In the genomic region with DNA sequence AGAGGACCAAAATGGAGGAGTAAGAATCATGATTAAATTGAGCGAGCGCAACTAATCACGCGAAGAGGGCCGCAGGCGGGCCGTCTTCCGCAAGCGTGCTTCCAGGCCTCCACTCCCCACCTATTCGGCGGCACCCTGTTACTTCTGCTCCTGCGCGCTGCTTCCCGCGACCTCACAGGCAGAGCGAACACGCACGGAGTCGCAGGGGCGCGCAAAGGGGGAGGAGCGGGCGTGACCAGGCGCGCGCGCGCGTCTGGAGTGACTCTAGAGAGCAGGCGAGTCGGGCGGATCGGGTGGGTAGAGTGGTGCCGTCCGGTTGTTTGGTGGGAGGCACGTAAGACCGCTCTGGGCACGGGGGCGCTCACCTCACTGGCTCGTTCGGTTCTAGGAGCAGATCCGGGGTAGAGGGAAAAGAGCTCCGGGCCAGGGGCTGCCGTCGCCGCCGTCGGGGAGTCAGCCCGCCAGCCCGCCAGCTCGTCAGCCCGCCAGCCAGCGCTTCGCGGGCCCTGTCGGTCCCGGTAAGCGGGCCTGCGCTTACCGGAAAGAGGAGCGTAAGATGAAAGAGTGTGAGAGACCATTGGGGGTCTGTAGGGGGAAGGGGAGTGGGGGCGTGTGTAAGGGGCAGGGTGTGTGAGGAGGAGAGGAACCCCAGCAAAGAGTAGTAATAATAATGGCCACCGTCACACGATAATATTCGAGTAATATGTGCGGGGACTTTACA, we compare ENCODE assay signal across 1 cellular context.
TF ChIP-seq lines count a peak whose summit lies in the region.

A gene (plus strand): TSS at position 377 of the 721 bp plus-strand sequence. CDS start 4,652 bp downstream, outside the sequence.

TF ChIP-seq in K562, 482 proteins besides CTCF, POLR2A, EP300 and RAD21 (continued from another document and continues in another):
- TF ChIP-seq, protein P1, sequence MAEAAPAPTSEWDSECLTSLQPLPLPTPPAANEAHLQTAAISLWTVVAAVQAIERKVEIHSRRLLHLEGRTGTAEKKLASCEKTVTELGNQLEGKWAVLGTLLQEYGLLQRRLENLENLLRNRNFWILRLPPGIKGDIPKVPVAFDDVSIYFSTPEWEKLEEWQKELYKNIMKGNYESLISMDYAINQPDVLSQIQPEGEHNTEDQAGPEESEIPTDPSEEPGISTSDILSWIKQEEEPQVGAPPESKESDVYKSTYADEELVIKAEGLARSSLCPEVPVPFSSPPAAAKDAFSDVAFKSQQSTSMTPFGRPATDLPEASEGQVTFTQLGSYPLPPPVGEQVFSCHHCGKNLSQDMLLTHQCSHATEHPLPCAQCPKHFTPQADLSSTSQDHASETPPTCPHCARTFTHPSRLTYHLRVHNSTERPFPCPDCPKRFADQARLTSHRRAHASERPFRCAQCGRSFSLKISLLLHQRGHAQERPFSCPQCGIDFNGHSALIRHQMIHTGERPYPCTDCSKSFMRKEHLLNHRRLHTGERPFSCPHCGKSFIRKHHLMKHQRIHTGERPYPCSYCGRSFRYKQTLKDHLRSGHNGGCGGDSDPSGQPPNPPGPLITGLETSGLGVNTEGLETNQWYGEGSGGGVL (CRISPR knock-in tag; IDR thresholded peaks at IDR 0.05) = no peak
- TF ChIP-seq, protein P2, sequence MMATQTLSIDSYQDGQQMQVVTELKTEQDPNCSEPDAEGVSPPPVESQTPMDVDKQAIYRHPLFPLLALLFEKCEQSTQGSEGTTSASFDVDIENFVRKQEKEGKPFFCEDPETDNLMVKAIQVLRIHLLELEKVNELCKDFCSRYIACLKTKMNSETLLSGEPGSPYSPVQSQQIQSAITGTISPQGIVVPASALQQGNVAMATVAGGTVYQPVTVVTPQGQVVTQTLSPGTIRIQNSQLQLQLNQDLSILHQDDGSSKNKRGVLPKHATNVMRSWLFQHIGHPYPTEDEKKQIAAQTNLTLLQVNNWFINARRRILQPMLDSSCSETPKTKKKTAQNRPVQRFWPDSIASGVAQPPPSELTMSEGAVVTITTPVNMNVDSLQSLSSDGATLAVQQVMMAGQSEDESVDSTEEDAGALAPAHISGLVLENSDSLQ (IDR thresholded peaks at IDR 0.05) = peak; percentile 66
- peak; percentile 57; the same call in 1 of the 2 replicates for TF ChIP-seq FOXP1 (CRISPR knock-in tag; IDR thresholded peaks at IDR 0.05)
- TF ChIP-seq, protein P3, sequence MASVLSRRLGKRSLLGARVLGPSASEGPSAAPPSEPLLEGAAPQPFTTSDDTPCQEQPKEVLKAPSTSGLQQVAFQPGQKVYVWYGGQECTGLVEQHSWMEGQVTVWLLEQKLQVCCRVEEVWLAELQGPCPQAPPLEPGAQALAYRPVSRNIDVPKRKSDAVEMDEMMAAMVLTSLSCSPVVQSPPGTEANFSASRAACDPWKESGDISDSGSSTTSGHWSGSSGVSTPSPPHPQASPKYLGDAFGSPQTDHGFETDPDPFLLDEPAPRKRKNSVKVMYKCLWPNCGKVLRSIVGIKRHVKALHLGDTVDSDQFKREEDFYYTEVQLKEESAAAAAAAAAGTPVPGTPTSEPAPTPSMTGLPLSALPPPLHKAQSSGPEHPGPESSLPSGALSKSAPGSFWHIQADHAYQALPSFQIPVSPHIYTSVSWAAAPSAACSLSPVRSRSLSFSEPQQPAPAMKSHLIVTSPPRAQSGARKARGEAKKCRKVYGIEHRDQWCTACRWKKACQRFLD (CRISPR knock-in tag; IDR thresholded peaks at IDR 0.05) = no peak
- peak; percentile 84; the same call in 1 of the 2 replicates for TF ChIP-seq ZBED1 (IDR thresholded peaks at IDR 0.05)
- peak; percentile 76; the same call in 1 of the 2 replicates for TF ChIP-seq GABPB2 (CRISPR knock-in tag; conservative IDR thresholded peaks at IDR 0.05)
- no peak for TF ChIP-seq ZNF23 (CRISPR knock-in tag; IDR thresholded peaks at IDR 0.05)
- TF ChIP-seq, protein P4, sequence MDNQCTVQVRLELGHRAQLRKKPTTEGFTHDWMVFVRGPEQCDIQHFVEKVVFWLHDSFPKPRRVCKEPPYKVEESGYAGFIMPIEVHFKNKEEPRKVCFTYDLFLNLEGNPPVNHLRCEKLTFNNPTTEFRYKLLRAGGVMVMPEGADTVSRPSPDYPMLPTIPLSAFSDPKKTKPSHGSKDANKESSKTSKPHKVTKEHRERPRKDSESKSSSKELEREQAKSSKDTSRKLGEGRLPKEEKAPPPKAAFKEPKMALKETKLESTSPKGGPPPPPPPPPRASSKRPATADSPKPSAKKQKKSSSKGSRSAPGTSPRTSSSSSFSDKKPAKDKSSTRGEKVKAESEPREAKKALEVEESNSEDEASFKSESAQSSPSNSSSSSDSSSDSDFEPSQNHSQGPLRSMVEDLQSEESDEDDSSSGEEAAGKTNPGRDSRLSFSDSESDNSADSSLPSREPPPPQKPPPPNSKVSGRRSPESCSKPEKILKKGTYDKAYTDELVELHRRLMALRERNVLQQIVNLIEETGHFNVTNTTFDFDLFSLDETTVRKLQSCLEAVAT (IDR thresholded peaks at IDR 0.05) = peak in 1 of 2 experiments; percentile 56; a peak in 1 of 4 replicates
- TF ChIP-seq, protein P5, sequence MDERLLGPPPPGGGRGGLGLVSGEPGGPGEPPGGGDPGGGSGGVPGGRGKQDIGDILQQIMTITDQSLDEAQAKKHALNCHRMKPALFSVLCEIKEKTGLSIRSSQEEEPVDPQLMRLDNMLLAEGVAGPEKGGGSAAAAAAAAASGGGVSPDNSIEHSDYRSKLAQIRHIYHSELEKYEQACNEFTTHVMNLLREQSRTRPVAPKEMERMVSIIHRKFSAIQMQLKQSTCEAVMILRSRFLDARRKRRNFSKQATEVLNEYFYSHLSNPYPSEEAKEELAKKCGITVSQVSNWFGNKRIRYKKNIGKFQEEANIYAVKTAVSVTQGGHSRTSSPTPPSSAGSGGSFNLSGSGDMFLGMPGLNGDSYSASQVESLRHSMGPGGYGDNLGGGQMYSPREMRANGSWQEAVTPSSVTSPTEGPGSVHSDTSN (CRISPR knock-in tag; IDR thresholded peaks at IDR 0.05; ENCODE audit: low read depth) = no peak
- TF ChIP-seq, protein P5 (tag; conservative IDR thresholded peaks at IDR 0.05; ENCODE audit: low read depth) = no peak
- TF ChIP-seq ZNF347 (CRISPR knock-in tag; IDR thresholded peaks at IDR 0.05; ENCODE audit: low read depth) = no peak
- TF ChIP-seq, protein P6, sequence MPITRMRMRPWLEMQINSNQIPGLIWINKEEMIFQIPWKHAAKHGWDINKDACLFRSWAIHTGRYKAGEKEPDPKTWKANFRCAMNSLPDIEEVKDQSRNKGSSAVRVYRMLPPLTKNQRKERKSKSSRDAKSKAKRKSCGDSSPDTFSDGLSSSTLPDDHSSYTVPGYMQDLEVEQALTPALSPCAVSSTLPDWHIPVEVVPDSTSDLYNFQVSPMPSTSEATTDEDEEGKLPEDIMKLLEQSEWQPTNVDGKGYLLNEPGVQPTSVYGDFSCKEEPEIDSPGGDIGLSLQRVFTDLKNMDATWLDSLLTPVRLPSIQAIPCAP (CRISPR knock-in tag; IDR thresholded peaks at IDR 0.05; ENCODE audit: borderline replicate concordance) = 0 out of 2 replicates have a peak, but pooled peaks have one; percentile 28
- TF ChIP-seq EGR1 (conservative IDR thresholded peaks at IDR 0.05) = peak; percentile 43; the same call in 1 of the 2 replicates
- TF ChIP-seq, protein P7, sequence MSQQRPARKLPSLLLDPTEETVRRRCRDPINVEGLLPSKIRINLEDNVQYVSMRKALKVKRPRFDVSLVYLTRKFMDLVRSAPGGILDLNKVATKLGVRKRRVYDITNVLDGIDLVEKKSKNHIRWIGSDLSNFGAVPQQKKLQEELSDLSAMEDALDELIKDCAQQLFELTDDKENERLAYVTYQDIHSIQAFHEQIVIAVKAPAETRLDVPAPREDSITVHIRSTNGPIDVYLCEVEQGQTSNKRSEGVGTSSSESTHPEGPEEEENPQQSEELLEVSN (IDR thresholded peaks at IDR 0.05; ENCODE audit: borderline replicate concordance in 1 of 2, extremely low read depth in 1 of 2, insufficient read depth in 1 of 2, insufficient read length in 1 of 2, low read depth in 1 of 2, low read length in 1 of 2, poor library complexity in 1 of 2, severe bottlenecking in 1 of 2) = peak in 1 of 2 experiments; percentile 48
- no peak for TF ChIP-seq NCOA1 (IDR thresholded peaks at IDR 0.05; ENCODE audit: low read depth)
- no peak for TF ChIP-seq ZNF764 (CRISPR knock-in tag; IDR thresholded peaks at IDR 0.05; ENCODE audit: low read depth)
- TF ChIP-seq, protein P8, sequence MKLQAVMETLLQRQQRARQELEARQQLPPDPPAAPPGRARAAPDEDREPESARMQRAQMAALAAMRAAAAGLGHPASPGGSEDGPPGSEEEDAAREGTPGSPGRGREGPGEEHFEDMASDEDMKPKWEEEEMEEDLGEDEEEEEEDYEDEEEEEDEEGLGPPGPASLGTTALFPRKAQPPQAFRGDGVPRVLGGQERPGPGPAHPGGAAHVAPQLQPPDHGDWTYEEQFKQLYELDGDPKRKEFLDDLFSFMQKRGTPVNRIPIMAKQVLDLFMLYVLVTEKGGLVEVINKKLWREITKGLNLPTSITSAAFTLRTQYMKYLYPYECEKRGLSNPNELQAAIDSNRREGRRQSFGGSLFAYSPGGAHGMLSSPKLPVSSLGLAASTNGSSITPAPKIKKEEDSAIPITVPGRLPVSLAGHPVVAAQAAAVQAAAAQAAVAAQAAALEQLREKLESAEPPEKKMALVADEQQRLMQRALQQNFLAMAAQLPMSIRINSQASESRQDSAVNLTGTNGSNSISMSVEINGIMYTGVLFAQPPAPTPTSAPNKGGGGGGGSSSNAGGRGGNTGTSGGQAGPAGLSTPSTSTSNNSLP (IDR thresholded peaks at IDR 0.05; ENCODE audit: borderline replicate concordance, low read depth, low read length) = 0 out of 2 replicates have a peak, but pooled peaks have one; percentile 19
- TF ChIP-seq, protein P9, sequence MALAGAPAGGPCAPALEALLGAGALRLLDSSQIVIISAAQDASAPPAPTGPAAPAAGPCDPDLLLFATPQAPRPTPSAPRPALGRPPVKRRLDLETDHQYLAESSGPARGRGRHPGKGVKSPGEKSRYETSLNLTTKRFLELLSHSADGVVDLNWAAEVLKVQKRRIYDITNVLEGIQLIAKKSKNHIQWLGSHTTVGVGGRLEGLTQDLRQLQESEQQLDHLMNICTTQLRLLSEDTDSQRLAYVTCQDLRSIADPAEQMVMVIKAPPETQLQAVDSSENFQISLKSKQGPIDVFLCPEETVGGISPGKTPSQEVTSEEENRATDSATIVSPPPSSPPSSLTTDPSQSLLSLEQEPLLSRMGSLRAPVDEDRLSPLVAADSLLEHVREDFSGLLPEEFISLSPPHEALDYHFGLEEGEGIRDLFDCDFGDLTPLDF (CRISPR knock-in tag; IDR thresholded peaks at IDR 0.05) = peak; percentile 83
- TF ChIP-seq HCFC1 (IDR thresholded peaks at IDR 0.05; ENCODE audit: low read depth, low read length) = peak; percentile 71
- peak; percentile 94 for TF ChIP-seq SNIP1 (IDR thresholded peaks at IDR 0.05; ENCODE audit: low read depth)
- peak in 2 of 3 experiments; percentile 64 to 76 for TF ChIP-seq YY1 (IDR thresholded peaks at IDR 0.05; ENCODE audit: borderline replicate concordance in 1 of 3, control insufficient read depth in 1 of 3, extremely low read depth in 1 of 3, insufficient read depth in 3 of 3, insufficient read length in 1 of 3, insufficient replicate concordance in 2 of 3, low read depth in 1 of 3, low read length in 2 of 3)
- peak in 1 of 2 experiments; percentile 16; a peak in 3 of 4 replicates for TF ChIP-seq FOXK2 (conservative IDR thresholded peaks at IDR 0.05 in 1 of 2, IDR thresholded peaks at IDR 0.05 in 1 of 2; ENCODE audit: low read depth in 2 of 2)
- TF ChIP-seq SIN3A (IDR thresholded peaks at IDR 0.05; ENCODE audit: borderline replicate concordance in 2 of 2, control insufficient read depth in 1 of 2, low read depth in 2 of 2, low read length in 2 of 2) = peak in 1 of 2 experiments; percentile 12; a peak in 1 of 4 replicates
- TF ChIP-seq PHF8 (IDR thresholded peaks at IDR 0.05; ENCODE audit: borderline replicate concordance, low read length) = peak; percentile 67; the same call in 1 of the 2 replicates
- TF ChIP-seq, protein P10, sequence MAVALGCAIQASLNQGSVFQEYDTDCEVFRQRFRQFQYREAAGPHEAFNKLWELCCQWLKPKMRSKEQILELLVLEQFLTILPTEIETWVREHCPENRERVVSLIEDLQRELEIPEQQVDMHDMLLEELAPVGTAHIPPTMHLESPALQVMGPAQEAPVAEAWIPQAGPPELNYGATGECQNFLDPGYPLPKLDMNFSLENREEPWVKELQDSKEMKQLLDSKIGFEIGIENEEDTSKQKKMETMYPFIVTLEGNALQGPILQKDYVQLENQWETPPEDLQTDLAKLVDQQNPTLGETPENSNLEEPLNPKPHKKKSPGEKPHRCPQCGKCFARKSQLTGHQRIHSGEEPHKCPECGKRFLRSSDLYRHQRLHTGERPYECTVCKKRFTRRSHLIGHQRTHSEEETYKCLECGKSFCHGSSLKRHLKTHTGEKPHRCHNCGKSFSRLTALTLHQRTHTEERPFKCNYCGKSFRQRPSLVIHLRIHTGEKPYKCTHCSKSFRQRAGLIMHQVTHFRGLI (CRISPR knock-in tag; IDR thresholded peaks at IDR 0.05) = no peak
